ENCODE assay signal across 27 cellular contexts in the genomic region with DNA sequence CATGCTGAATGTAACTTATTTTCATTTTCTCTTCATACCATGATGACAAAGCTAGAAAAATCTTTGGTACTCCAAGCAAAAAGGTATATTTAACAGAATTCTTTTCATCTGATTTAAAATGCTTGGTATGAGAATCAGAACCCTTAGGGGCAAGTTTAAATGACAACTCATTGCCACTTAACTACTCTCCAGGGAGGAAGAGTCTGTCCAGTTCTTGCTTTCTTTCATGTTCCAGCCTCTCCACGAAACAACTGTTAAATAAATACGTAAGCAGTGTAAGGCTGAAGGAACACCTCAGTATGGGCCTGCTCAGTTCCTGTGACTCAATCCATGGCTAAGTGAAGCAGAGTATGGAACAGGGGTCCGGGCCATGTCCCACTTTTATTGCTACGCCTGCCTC. TPM values are rescaled to one million over a fixed set of nuclear protein-coding genes. Genes with fewer than 3 reads are reported as not detected.
"Had no signal": no experiment of that assay in that cellular context is flagged by ENCODE, and none has a peak within 500 bp of the region (broad histone marks: within the 10 kb centered on the region; RNA-seq: fewer than 3 reads in every experiment).

No MANE protein-coding gene starts in this region.

- H3K27me3 ChIP-seq: adrenal gland, breast epithelium, colonic mucosa had no signal

- ATAC-seq: activated CD4-positive, alpha-beta T cell treated with anti-CD3 and anti-CD28 coated beads for 36 hours; activated CD8-positive, alpha-beta T cell treated with anti-CD3 and anti-CD28 coated beads for 36 hours; T-cell had no signal

- H3K27ac ChIP-seq: adrenal gland, breast epithelium, colonic mucosa, SK-N-MC, WERI-Rb-1 had no signal

- DNase-seq: activated CD4-positive, alpha-beta T cell treated with anti-CD3 and anti-CD28 coated beads for 36 hours; activated CD4-positive, alpha-beta T cell treated with anti-CD3 and anti-CD28 coated beads, Interleukin-2, amount 50 U/mL, for 1 hour; activated CD8-positive, alpha-beta memory T cell treated with anti-CD3 and anti-CD28 coated beads, Interleukin-2, amount 50 U/mL, for 4 hours; activated CD8-positive, alpha-beta T cell treated with anti-CD3 and anti-CD28 coated beads for 36 hours; activated naive CD4-positive, alpha-beta T cell treated with anti-CD3 and anti-CD28 coated beads, Interleukin-2, amount 50 U/mL, for 16 hours; activated naive CD8-positive, alpha-beta T cell treated with anti-CD3 and anti-CD28 coated beads, Interleukin-2, amount 10 ng/mL, durations not matched to agents 7 days and 5 days; adrenal gland; aorta; caudate nucleus; colonic mucosa; NCI-H1048; NCI-H1417; NCI-H1930; NCI-H2171 treated with DMSO at 0.1 percent for 48 hours; NCI-H226; NCI-H526; NCI-H774; T-cell; T-helper 2 cell; T1000; WERI-Rb-1 had no signal

- H3K4me1 ChIP-seq: adrenal gland, breast epithelium, colonic mucosa had no signal

RNA-seq across cellular contexts. Expression of gene LCE2A, which starts 1.6 kb away (rescaled TPM):
- total RNA-seq: activated CD4-positive, alpha-beta T cell treated with anti-CD3 and anti-CD28 coated beads for 36 hours; activated CD8-positive, alpha-beta T cell treated with anti-CD3 and anti-CD28 coated beads for 36 hours; activated naive CD8-positive, alpha-beta T cell treated with anti-CD3 and anti-CD28 coated beads, Interleukin-2, amount 10 ng/mL, durations not matched to agents 7 days and 5 days; adrenal gland; aorta; breast epithelium; cerebellum; colonic mucosa; NCI-H460; OCI-LY7; RPMI7951; T-cell had no signal
- polyA plus RNA-seq: adrenal gland, aorta had no signal

RNA-seq across cellular contexts. Expression of gene LCE4A, which starts 8.2 kb away (rescaled TPM):
- total RNA-seq: activated CD4-positive, alpha-beta T cell treated with anti-CD3 and anti-CD28 coated beads for 36 hours; activated CD8-positive, alpha-beta T cell treated with anti-CD3 and anti-CD28 coated beads for 36 hours; activated naive CD8-positive, alpha-beta T cell treated with anti-CD3 and anti-CD28 coated beads, Interleukin-2, amount 10 ng/mL, durations not matched to agents 7 days and 5 days; adrenal gland; aorta; breast epithelium; cerebellum; colonic mucosa; NCI-H460; OCI-LY7; RPMI7951; T-cell had no signal
- polyA plus RNA-seq: adrenal gland, aorta had no signal

RNA-seq across cellular contexts. Expression of gene LCE2B, which starts 13.8 kb away (rescaled TPM):
- total RNA-seq: activated CD4-positive, alpha-beta T cell treated with anti-CD3 and anti-CD28 coated beads for 36 hours; activated CD8-positive, alpha-beta T cell treated with anti-CD3 and anti-CD28 coated beads for 36 hours; activated naive CD8-positive, alpha-beta T cell treated with anti-CD3 and anti-CD28 coated beads, Interleukin-2, amount 10 ng/mL, durations not matched to agents 7 days and 5 days; adrenal gland; aorta; breast epithelium; cerebellum; colonic mucosa; NCI-H460; OCI-LY7; RPMI7951; T-cell had no signal
- polyA plus RNA-seq: adrenal gland, aorta had no signal

RNA-seq across cellular contexts. Expression of gene LCE2C, which starts 24.7 kb away (rescaled TPM):
- total RNA-seq: activated CD4-positive, alpha-beta T cell treated with anti-CD3 and anti-CD28 coated beads for 36 hours; activated CD8-positive, alpha-beta T cell treated with anti-CD3 and anti-CD28 coated beads for 36 hours; activated naive CD8-positive, alpha-beta T cell treated with anti-CD3 and anti-CD28 coated beads, Interleukin-2, amount 10 ng/mL, durations not matched to agents 7 days and 5 days; adrenal gland; aorta; breast epithelium; cerebellum; colonic mucosa; NCI-H460; OCI-LY7; RPMI7951; T-cell had no signal
- polyA plus RNA-seq: adrenal gland, aorta had no signal

RNA-seq across cellular contexts. Expression of gene LCE2D, which starts 36.6 kb away (rescaled TPM):
- total RNA-seq: activated CD4-positive, alpha-beta T cell treated with anti-CD3 and anti-CD28 coated beads for 36 hours; activated CD8-positive, alpha-beta T cell treated with anti-CD3 and anti-CD28 coated beads for 36 hours; activated naive CD8-positive, alpha-beta T cell treated with anti-CD3 and anti-CD28 coated beads, Interleukin-2, amount 10 ng/mL, durations not matched to agents 7 days and 5 days; adrenal gland; aorta; breast epithelium; cerebellum; colonic mucosa; NCI-H460; OCI-LY7; RPMI7951; T-cell had no signal
- polyA plus RNA-seq: adrenal gland, aorta had no signal
